8 cellular contexts compared by ENCODE assay signal in the genomic region with DNA sequence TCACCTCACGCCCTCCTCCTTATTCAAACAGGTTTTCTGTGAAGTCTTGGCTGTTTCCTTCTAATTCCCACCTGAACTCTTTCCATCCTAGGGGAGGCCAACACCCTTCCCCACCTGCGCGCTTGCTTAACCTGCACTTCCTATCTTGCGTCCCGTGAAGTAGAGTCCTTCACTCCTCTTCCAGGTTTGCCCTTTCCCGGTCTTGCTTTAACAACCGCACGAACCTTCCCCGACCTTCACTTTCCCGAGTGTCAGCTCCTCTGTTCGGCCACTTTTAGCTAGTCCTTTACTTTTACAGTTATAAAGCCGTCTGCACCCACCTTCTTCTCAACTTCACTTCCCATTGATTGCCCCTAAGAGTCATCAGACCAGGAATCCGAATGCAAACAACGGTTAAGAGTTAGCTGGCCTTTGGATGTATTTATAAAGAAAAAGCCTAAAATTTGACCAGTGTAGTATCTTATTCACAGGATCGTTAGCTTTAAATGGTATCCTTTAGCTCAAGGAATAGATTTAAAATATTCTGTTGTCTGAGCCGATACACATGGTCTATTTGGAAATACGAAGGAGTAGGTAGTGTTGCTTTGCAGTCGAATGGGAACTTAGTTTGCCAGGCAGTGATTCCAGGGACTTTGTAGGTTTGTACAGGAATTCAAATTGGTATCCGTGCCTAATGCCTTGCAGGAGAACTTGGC. TPM values are rescaled to one million over a fixed set of nuclear protein-coding genes. Genes with fewer than 3 reads are reported as not detected.
A peak's percentile ranks its signal among the peaks of the same experiment; 100 is the strongest.
DNase-seq lines count a peak whose midpoint lies in the region; ATAC-seq and TF ChIP-seq lines count a peak whose summit lies in the region.

No MANE protein-coding gene starts in this region.

- no peak for ATAC-seq in CD4-positive, alpha-beta T cell (ENCODE audit: poor library complexity)
- ATAC-seq in WTC11 (no peak), HG02870 (IDR thresholded peaks at IDR 0.05; ENCODE audit: unreplicated experiment) (no peak), GM18505 (IDR thresholded peaks at IDR 0.05; ENCODE audit: unreplicated experiment) (no peak)

- peaks cover 25% of the 10 kb centered on the region for H3K36me3 Mint-ChIP-seq in CD4-positive, alpha-beta T cell (ENCODE audit: low read depth)
- no peaks in the 10 kb centered on the region for H3K36me3 Mint-ChIP-seq in WTC11

- H3K36me3 ChIP-seq in HUES6 (ENCODE audit: control insufficient read depth, insufficient read depth, low read length), result no peaks in the 10 kb centered on the region
- no peaks in the 10 kb centered on the region for H3K36me3 ChIP-seq in rectal smooth muscle tissue (ENCODE audit: control insufficient read depth, insufficient read depth, low read length)

- H3K9me3 Mint-ChIP-seq in CD4-positive, alpha-beta T cell, result no peaks in the 10 kb centered on the region
- no peaks in the 10 kb centered on the region for H3K9me3 Mint-ChIP-seq in WTC11

- H3K4me3 Mint-ChIP-seq in CD4-positive, alpha-beta T cell, result peak overlapping the region; percentile 96
- H3K4me3 Mint-ChIP-seq in WTC11, result peak overlapping the region; percentile 98

- no peak for DNase-seq in CD4-positive, alpha-beta T cell
- no peak for DNase-seq in WTC11 (ENCODE audit: low spot score)
- DNase-seq in germinal center (ENCODE audit: low spot score), result peak; percentile 5
- DNase-seq in inferior parietal cortex (ENCODE audit: extremely low spot score), result no peak

- peaks cover 4% of the 10 kb centered on the region for H3K27me3 Mint-ChIP-seq in CD4-positive, alpha-beta T cell
- H3K27me3 Mint-ChIP-seq in WTC11 (ENCODE audit: low read depth), result no peaks in the 10 kb centered on the region

- peak overlapping the region; percentile 72 for H3K9ac ChIP-seq in HUES6 (ENCODE audit: low read length)
- H3K9ac ChIP-seq in rectal smooth muscle tissue (ENCODE audit: low read length), result peak overlapping the region; percentile 87

- TF ChIP-seq POLR2A in GM18505 (IDR thresholded peaks at IDR 0.05; ENCODE audit: borderline replicate concordance, extremely low read depth, insufficient read depth, insufficient read length), result no peak

- no peaks in the 10 kb centered on the region for H3K9me3 ChIP-seq in CD4-positive, alpha-beta T cell (ENCODE audit: control insufficient read depth, low read length)
- H3K9me3 ChIP-seq in HUES6 (ENCODE audit: control insufficient read depth, insufficient read depth, low read depth, low read length), result no peaks in the 10 kb centered on the region

- H3K4me1 Mint-ChIP-seq in CD4-positive, alpha-beta T cell (ENCODE audit: low read depth), result peaks cover 53% of the 10 kb centered on the region
- H3K4me1 Mint-ChIP-seq in WTC11, result peaks cover 51% of the 10 kb centered on the region

- H3K4me1 ChIP-seq in HUES6 (ENCODE audit: control insufficient read depth, insufficient read depth, low read length) (peaks cover 27% of the 10 kb centered on the region), rectal smooth muscle tissue (ENCODE audit: control insufficient read depth, insufficient read depth, low read length) (peaks cover 14% of the 10 kb centered on the region)

- peak overlapping the region; percentile 90 for H3K4me3 ChIP-seq in HUES6 (ENCODE audit: low read depth, low read length)
- H3K4me3 ChIP-seq in rectal smooth muscle tissue (ENCODE audit: low read length), result peak overlapping the region; percentile 77

- peak overlapping the region; percentile 92 for H3K27ac Mint-ChIP-seq in CD4-positive, alpha-beta T cell
- peak overlapping the region; percentile 97 for H3K27ac Mint-ChIP-seq in WTC11

- no peak for TF ChIP-seq CTCF in CD4-positive, alpha-beta T cell (IDR thresholded peaks at IDR 0.05)
- no peak for TF ChIP-seq CTCF in WTC11 (IDR thresholded peaks at IDR 0.05)

- H3K27ac ChIP-seq in CD4-positive, alpha-beta T cell (ENCODE audit: low read depth, low read length), result peak overlapping the region; percentile 98
- H3K27ac ChIP-seq in HUES6 (ENCODE audit: low read depth, low read length), result no peak overlapping the region
- H3K27ac ChIP-seq in rectal smooth muscle tissue (ENCODE audit: low read depth, low read length), result peak overlapping the region; percentile 98

- CTCF ChIA-PET in CD4-positive, alpha-beta T cell (lab: Charles Lee), result interaction anchor here (1.6 kb wide), 1 partner anchor 252 kb away, joined by 6 read pairs; a partner anchor contains a TSS
- CTCF ChIA-PET in WTC11 (lab: Charles Lee), result interaction anchor here (1.1 to 2.4 kb wide), 5 partner anchors 18 to 252 kb away, joined by 3 to 17 read pairs (median 7); a partner anchor contains a TSS

- POLR2A ChIA-PET in CD4-positive, alpha-beta T cell (lab: Charles Lee), result interaction anchor here (0.8 to 3.4 kb wide), 27 partner anchors 7 to 961 kb away, joined by 3 to 50 read pairs (median 4); a partner anchor contains a TSS
- POLR2A ChIA-PET in WTC11 (lab: Charles Lee), result interaction anchor here (0.9 to 1.6 kb wide), 4 partner anchors 185 to 611 kb away, joined by 3 to 5 read pairs (median 4); a partner anchor contains a TSS

- intact Hi-C loops in CD4-positive, alpha-beta T cell (cut with DNase I, micrococcal nuclease), result loop anchor here (5.0 to 10.0 kb wide), 6 partner anchors 41 to 704 kb away; a partner anchor contains a TSS

- H3K27me3 ChIP-seq in CD4-positive, alpha-beta T cell (ENCODE audit: control insufficient read depth, insufficient read depth, low read length), result no peaks in the 10 kb centered on the region
- H3K27me3 ChIP-seq in HUES6 (ENCODE audit: control insufficient read depth, insufficient read depth, low read length), result no peaks in the 10 kb centered on the region
- H3K27me3 ChIP-seq in rectal smooth muscle tissue (ENCODE audit: control insufficient read depth, insufficient read depth, low read length), result no peaks in the 10 kb centered on the region

TF ChIP-seq in WTC11, 78 proteins besides CTCF, POLR2A, EP300 and RAD21:
- TF ChIP-seq, protein P1, sequence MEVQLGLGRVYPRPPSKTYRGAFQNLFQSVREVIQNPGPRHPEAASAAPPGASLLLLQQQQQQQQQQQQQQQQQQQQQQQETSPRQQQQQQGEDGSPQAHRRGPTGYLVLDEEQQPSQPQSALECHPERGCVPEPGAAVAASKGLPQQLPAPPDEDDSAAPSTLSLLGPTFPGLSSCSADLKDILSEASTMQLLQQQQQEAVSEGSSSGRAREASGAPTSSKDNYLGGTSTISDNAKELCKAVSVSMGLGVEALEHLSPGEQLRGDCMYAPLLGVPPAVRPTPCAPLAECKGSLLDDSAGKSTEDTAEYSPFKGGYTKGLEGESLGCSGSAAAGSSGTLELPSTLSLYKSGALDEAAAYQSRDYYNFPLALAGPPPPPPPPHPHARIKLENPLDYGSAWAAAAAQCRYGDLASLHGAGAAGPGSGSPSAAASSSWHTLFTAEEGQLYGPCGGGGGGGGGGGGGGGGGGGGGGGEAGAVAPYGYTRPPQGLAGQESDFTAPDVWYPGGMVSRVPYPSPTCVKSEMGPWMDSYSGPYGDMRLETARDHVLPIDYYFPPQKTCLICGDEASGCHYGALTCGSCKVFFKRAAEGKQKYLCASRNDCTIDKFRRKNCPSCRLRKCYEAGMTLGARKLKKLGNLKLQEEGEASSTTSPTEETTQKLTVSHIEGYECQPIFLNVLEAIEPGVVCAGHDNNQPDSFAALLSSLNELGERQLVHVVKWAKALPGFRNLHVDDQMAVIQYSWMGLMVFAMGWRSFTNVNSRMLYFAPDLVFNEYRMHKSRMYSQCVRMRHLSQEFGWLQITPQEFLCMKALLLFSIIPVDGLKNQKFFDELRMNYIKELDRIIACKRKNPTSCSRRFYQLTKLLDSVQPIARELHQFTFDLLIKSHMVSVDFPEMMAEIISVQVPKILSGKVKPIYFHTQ (CRISPR knock-in tag; IDR thresholded peaks at IDR 0.05), result no peak
- TF ChIP-seq SP1 (CRISPR knock-in tag; conservative IDR thresholded peaks at IDR 0.05) (no peak), KAT7 (CRISPR knock-in tag; IDR thresholded peaks at IDR 0.05; ENCODE audit: borderline replicate concordance) (0 out of 2 replicates have a peak, but pooled peaks have one; percentile 17), NFE2L1 (CRISPR knock-in tag; IDR thresholded peaks at IDR 0.05) (0 out of 2 replicates have a peak, but pooled peaks have one; percentile 27), IRF2 (CRISPR knock-in tag; IDR thresholded peaks at IDR 0.05; ENCODE audit: borderline replicate concordance, low read depth) (no peak)

RNA-seq across cellular contexts. Expression of a gene that starts 1.4 kb away (rescaled TPM):
- 10 to 100 TPM; 44.3 to 46.2 TPM for total RNA-seq in CD4-positive, alpha-beta T cell
- total RNA-seq in WTC11 (2021), result 32.0 to 35.9 TPM (median 32.1 TPM) in 3 replicates
